ENCODE assay signal across 1 cellular context in the genomic region with DNA sequence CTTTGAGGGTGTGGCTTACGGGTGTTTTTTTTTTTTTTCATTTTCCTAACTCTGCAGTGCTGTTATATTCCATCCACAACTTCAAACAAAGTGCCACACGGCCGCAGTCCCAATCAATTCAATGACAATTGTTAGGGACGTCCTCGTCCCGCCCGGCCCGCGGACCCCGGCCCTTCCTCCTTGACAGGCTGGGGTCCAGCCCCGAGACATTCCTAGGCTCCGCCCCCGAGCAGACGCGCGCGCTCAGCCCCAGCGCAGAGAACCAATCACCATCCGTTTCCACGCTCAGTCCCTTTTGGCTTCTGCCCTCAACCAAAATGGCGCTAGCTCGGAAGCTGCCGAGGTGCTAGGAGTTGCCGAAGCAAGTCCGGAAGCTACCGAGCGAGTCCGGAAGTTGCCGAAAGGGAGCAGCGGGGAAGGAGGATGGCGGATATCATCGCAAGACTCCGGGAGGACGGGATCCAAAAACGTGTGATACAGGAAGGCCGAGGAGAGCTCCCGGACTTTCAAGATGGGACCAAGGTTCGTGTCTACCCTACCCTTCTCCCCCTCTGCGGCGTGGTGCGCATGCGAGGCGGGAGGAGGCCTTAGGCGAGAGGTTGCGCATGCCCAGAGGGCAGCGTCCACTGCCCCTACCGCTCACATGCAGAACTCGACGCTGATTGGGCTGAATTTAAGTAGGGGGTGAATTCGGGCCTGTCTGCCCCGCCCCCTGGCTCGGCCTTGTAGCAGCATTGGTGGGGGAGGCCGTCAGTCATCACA.
TF ChIP-seq lines count a peak whose summit lies in the region.

Gene AIP, plus strand, starts transcription at position 291 of the 762 bp plus-strand sequence. Its CDS starts 133 bp downstream, at position 424.

TF ChIP-seq in K562, 482 proteins besides CTCF, POLR2A, EP300 and RAD21 (continued from another document and continues in another):
- TF ChIP-seq TSC22D4 (tag; IDR thresholded peaks at IDR 0.05) = no peak
- no peak for TF ChIP-seq ZNF561 (CRISPR knock-in tag; conservative IDR thresholded peaks at IDR 0.05)
- no peak for TF ChIP-seq ZFP1 (CRISPR knock-in tag; IDR thresholded peaks at IDR 0.05)
- no peak for TF ChIP-seq ZNF41 (CRISPR knock-in tag; conservative IDR thresholded peaks at IDR 0.05)
- TF ChIP-seq TAL1 (IDR thresholded peaks at IDR 0.05) = no peak
- TF ChIP-seq ZBTB33 (CRISPR knock-in tag; IDR thresholded peaks at IDR 0.05) = peak; percentile 97
- TF ChIP-seq PCBP2 (IDR thresholded peaks at IDR 0.05; ENCODE audit: low read depth, low read length, poor library complexity, severe bottlenecking) = no peak
- TF ChIP-seq ZC3H8 (IDR thresholded peaks at IDR 0.05) = no peak
- TF ChIP-seq, protein P1, sequence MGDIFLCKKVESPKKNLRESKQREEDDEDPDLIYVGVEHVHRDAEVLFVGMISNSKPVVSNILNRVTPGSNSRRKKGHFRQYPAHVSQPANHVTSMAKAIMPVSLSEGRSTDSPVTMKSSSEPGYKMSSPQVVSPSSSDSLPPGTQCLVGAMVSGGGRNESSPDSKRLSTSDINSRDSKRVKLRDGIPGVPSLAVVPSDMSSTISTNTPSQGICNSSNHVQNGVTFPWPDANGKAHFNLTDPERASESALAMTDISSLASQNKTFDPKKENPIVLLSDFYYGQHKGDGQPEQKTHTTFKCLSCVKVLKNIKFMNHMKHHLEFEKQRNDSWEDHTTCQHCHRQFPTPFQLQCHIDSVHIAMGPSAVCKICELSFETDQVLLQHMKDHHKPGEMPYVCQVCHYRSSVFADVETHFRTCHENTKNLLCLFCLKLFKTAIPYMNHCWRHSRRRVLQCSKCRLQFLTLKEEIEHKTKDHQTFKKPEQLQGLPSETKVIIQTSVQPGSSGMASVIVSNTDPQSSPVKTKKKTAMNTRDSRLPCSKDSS (IDR thresholded peaks at IDR 0.05; ENCODE audit: low read depth, partially characterized antibody) = no peak
- TF ChIP-seq ELK3 (CRISPR knock-in tag; IDR thresholded peaks at IDR 0.05) = no peak
- TF ChIP-seq RBM39 (optimal IDR thresholded peaks at IDR 0.05; ENCODE audit: low read depth, low read length) = no peak
- peak; percentile 94 for TF ChIP-seq ZNF263 (CRISPR knock-in tag; IDR thresholded peaks at IDR 0.05; ENCODE audit: borderline replicate concordance)
- no peak for TF ChIP-seq KAT2B (IDR thresholded peaks at IDR 0.05; ENCODE audit: low read depth, low read length)
- peak; percentile 91 for TF ChIP-seq GABPB1 (CRISPR knock-in tag; IDR thresholded peaks at IDR 0.05)
- TF ChIP-seq STAG1 (CRISPR knock-in tag; IDR thresholded peaks at IDR 0.05; ENCODE audit: borderline replicate concordance) = peak; percentile 57; the same call in 1 of the 2 replicates
- TF ChIP-seq SLC30A9 (CRISPR knock-in tag; IDR thresholded peaks at IDR 0.05) = no peak
- no peak for TF ChIP-seq MAFG (tag; conservative IDR thresholded peaks at IDR 0.05)
- no peak for TF ChIP-seq BRD4 (IDR thresholded peaks at IDR 0.05)
- no peak for TF ChIP-seq MCM2 (IDR thresholded peaks at IDR 0.05; ENCODE audit: low read depth)
- no peak for TF ChIP-seq FOXJ3 (CRISPR knock-in tag; IDR thresholded peaks at IDR 0.05)
- peak; percentile 71 for TF ChIP-seq ASH1L (IDR thresholded peaks at IDR 0.05; ENCODE audit: borderline replicate concordance, low read depth, partially characterized antibody)
- no peak for TF ChIP-seq SPI1 (IDR thresholded peaks at IDR 0.05; ENCODE audit: borderline replicate concordance, low read depth, low read length)
- TF ChIP-seq NCOA6 (IDR thresholded peaks at IDR 0.05) = no peak
- TF ChIP-seq SAFB2 (IDR thresholded peaks at IDR 0.05; ENCODE audit: borderline replicate concordance, low read depth, low read length, severe bottlenecking) = no peak
- TF ChIP-seq GTF2F1 (IDR thresholded peaks at IDR 0.05; ENCODE audit: low read depth, low read length) = 0 out of 2 replicates have a peak, but pooled peaks have one; percentile 40
- no peak for TF ChIP-seq ZNF217 (CRISPR knock-in tag; IDR thresholded peaks at IDR 0.05)
- no peak for TF ChIP-seq SRSF9 (IDR thresholded peaks at IDR 0.05; ENCODE audit: borderline replicate concordance, low read depth, low read length)
- TF ChIP-seq, protein P2, sequence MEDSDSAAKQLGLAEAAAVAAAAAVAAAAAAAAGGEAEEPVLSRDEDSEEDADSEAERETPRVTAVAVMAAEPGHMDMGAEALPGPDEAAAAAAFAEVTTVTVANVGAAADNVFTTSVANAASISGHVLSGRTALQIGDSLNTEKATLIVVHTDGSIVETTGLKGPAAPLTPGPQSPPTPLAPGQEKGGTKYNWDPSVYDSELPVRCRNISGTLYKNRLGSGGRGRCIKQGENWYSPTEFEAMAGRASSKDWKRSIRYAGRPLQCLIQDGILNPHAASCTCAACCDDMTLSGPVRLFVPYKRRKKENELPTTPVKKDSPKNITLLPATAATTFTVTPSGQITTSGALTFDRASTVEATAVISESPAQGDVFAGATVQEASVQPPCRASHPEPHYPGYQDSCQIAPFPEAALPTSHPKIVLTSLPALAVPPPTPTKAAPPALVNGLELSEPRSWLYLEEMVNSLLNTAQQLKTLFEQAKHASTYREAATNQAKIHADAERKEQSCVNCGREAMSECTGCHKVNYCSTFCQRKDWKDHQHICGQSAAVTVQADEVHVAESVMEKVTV (CRISPR knock-in tag; IDR thresholded peaks at IDR 0.05) = peak; percentile 100
- TF ChIP-seq ZNF23 (CRISPR knock-in tag; IDR thresholded peaks at IDR 0.05) = no peak
- TF ChIP-seq ESRRB (CRISPR knock-in tag; IDR thresholded peaks at IDR 0.05; ENCODE audit: borderline replicate concordance) = no peak
- TF ChIP-seq SMARCE1 (IDR thresholded peaks at IDR 0.05) = 0 out of 2 replicates have a peak, but pooled peaks have one; percentile 5
- TF ChIP-seq KLF13 (tag; IDR thresholded peaks at IDR 0.05; ENCODE audit: borderline replicate concordance, low read depth) = 0 out of 2 replicates have a peak, but pooled peaks have one; percentile 66
- peak; percentile 84 for TF ChIP-seq RBFOX2 (IDR thresholded peaks at IDR 0.05; ENCODE audit: low read depth, low read length)
- TF ChIP-seq ZSCAN29 (IDR thresholded peaks at IDR 0.05) = no peak
- TF ChIP-seq FOXP1 (CRISPR knock-in tag; IDR thresholded peaks at IDR 0.05) = peak; percentile 100
- peak; percentile 97 for TF ChIP-seq ZNF431 (CRISPR knock-in tag; IDR thresholded peaks at IDR 0.05)
- TF ChIP-seq MTF1 (CRISPR knock-in tag; IDR thresholded peaks at IDR 0.05; ENCODE audit: borderline replicate concordance) = no peak
- TF ChIP-seq SREBF1 (IDR thresholded peaks at IDR 0.05; ENCODE audit: borderline replicate concordance, low read depth, low read length) = no peak
- no peak for TF ChIP-seq COPS2 (conservative IDR thresholded peaks at IDR 0.05)
- no peak for TF ChIP-seq HNRNPL (IDR thresholded peaks at IDR 0.05; ENCODE audit: low read depth, low read length)
- no peak for TF ChIP-seq SRF (CRISPR knock-in tag; IDR thresholded peaks at IDR 0.05)
- peak; percentile 85 for TF ChIP-seq CXXC5 (CRISPR knock-in tag; IDR thresholded peaks at IDR 0.05)
- TF ChIP-seq BCL6 (CRISPR knock-in tag; IDR thresholded peaks at IDR 0.05) = no peak
- TF ChIP-seq ZNF277 (CRISPR knock-in tag; IDR thresholded peaks at IDR 0.05; ENCODE audit: borderline replicate concordance) = no peak
- TF ChIP-seq KAT7 (CRISPR knock-in tag; IDR thresholded peaks at IDR 0.05; ENCODE audit: borderline replicate concordance) = no peak
- TF ChIP-seq CBX3 (IDR thresholded peaks at IDR 0.05; ENCODE audit: borderline replicate concordance in 1 of 2, low read length in 2 of 2) = peak in 1 of 2 experiments; percentile 100; a peak in 2 of 3 replicates
- TF ChIP-seq HIVEP1 (CRISPR knock-in tag; IDR thresholded peaks at IDR 0.05) = no peak
- TF ChIP-seq, protein P3, sequence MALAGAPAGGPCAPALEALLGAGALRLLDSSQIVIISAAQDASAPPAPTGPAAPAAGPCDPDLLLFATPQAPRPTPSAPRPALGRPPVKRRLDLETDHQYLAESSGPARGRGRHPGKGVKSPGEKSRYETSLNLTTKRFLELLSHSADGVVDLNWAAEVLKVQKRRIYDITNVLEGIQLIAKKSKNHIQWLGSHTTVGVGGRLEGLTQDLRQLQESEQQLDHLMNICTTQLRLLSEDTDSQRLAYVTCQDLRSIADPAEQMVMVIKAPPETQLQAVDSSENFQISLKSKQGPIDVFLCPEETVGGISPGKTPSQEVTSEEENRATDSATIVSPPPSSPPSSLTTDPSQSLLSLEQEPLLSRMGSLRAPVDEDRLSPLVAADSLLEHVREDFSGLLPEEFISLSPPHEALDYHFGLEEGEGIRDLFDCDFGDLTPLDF (CRISPR knock-in tag; IDR thresholded peaks at IDR 0.05) = peak; percentile 93
- TF ChIP-seq, protein P4, sequence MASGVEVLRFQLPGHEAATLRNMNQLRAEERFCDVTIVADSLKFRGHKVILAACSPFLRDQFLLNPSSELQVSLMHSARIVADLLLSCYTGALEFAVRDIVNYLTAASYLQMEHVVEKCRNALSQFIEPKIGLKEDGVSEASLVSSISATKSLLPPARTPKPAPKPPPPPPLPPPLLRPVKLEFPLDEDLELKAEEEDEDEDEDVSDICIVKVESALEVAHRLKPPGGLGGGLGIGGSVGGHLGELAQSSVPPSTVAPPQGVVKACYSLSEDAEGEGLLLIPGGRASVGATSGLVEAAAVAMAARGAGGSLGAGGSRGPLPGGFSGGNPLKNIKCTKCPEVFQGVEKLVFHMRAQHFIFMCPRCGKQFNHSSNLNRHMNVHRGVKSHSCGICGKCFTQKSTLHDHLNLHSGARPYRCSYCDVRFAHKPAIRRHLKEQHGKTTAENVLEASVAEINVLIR (CRISPR knock-in tag; IDR thresholded peaks at IDR 0.05) = 0 out of 2 replicates have a peak, but pooled peaks have one; percentile 8
- peak; percentile 63; the same call in 1 of the 2 replicates for TF ChIP-seq POLR2AphosphoS2 (IDR thresholded peaks at IDR 0.05; ENCODE audit: low read length)
- TF ChIP-seq CC2D1A (IDR thresholded peaks at IDR 0.05) = no peak
- peak; percentile 80; the same call in 1 of the 2 replicates for TF ChIP-seq E2F3 (CRISPR knock-in tag; IDR thresholded peaks at IDR 0.05)
- TF ChIP-seq POU5F1 (IDR thresholded peaks at IDR 0.05; ENCODE audit: borderline replicate concordance, low read depth, low read length, partially characterized antibody) = no peak
- TF ChIP-seq, protein P5, sequence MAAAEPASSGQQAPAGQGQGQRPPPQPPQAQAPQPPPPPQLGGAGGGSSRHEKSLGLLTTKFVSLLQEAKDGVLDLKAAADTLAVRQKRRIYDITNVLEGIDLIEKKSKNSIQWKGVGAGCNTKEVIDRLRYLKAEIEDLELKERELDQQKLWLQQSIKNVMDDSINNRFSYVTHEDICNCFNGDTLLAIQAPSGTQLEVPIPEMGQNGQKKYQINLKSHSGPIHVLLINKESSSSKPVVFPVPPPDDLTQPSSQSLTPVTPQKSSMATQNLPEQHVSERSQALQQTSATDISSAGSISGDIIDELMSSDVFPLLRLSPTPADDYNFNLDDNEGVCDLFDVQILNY (CRISPR knock-in tag; IDR thresholded peaks at IDR 0.05) = peak; percentile 100
- TF ChIP-seq MTA1 (IDR thresholded peaks at IDR 0.05; ENCODE audit: borderline replicate concordance) = no peak
- no peak for TF ChIP-seq HMG20A (CRISPR knock-in tag; conservative IDR thresholded peaks at IDR 0.05)
- no peak for TF ChIP-seq ZNF316 (IDR thresholded peaks at IDR 0.05)
- no peak for TF ChIP-seq NCOA2 (IDR thresholded peaks at IDR 0.05; ENCODE audit: partially characterized antibody in 2 of 2)
- TF ChIP-seq TEAD2 (tag; IDR thresholded peaks at IDR 0.05) = no peak
- no peak for TF ChIP-seq SNIP1 (IDR thresholded peaks at IDR 0.05; ENCODE audit: low read depth)
- no peak for TF ChIP-seq NONO (IDR thresholded peaks at IDR 0.05; ENCODE audit: low read depth in 2 of 2, low read length in 1 of 2)
